Comparison of ENCODE assay signal across 31 cellular contexts in the genomic region with DNA sequence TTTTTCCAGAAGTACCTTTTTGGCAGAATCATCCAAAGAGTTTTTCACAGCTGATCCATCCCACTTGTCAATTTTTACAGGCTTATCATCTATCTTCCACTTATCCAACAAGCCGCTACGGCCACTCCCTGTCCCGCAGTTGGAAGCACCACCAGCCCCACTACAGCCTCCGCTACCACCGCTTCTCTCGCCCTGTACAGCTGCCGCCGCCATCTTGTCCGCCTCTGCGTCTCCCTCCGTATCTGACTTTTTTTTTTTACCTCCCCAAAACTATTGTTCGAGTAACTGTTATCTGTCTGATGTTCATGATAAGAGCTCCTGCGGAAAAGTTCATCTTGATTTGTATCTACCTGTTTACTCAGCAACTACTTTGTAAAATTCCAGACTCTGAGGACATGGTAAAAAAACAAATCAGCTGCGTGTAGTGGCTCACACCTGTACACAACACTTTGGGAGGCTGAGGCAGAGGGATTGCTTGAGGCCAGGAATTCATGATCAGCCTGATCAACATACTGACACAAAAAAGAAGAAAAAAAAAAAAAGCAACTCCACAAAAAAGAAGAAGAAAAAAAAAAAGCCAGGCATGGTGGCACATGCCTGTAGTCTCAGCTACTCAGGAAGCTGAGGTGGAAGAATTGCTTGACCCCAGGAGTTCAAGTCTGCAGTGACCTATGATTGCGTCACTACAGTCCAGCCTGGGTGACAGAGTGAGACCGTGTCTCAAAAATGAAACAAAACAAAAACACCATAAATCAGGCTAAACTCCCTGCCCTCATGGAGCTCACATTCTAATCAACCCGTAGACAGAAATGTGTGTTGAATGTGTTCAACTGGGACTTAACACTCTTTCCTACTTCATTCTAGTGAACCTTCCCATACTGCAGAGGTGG. TPM values are rescaled to one million over a fixed set of nuclear protein-coding genes. Genes with fewer than 3 reads are reported as not detected.
DNase-seq lines count a peak whose midpoint lies in the region; ATAC-seq, FAIRE-seq and TF ChIP-seq lines count a peak whose summit lies in the region.
"Had no signal": no experiment of that assay in that cellular context is flagged by ENCODE, and none has a peak within 500 bp of the region (broad histone marks: within the 10 kb centered on the region; RNA-seq: fewer than 3 reads in every experiment).

No MANE protein-coding gene starts in this region.

- no peaks in the 10 kb centered on the region for H3K27me3 Mint-ChIP-seq in CD14-positive monocyte (ENCODE audit: low read depth in 3 of 3)
- H3K27me3 Mint-ChIP-seq: activated B cell treated with CpG ODN at 0.5 μM for 24 hours; central memory CD8-positive, alpha-beta T cell; memory B cell had no signal

- peak overlapping the region in 6 of 7 donors; percentile 12 to 83 (median 64) for H3K27ac Mint-ChIP-seq in CD14-positive monocyte
- H3K27ac Mint-ChIP-seq: activated B cell treated with CpG ODN at 0.5 μM for 24 hours; activated CD8-positive, alpha-beta T cell treated with anti-CD3 and anti-CD28 coated beads for 36 hours; immature natural killer cell; memory B cell; progenitor cell of endocrine pancreas had no signal

- DNase-seq in AML-193 (lab: John Stamatoyannopoulos, UW) (peak; percentile 29 to 39), CD14-positive monocyte (ENCODE audit: low spot score) (no peak), M059J (ENCODE audit: low read depth) (peak; percentile 40), colonic mucosa (peak; percentile 4), GM23248 (no peak), D721Med (ENCODE audit: insufficient read length, low spot score) (no peak), NCI-H524 (lab: John Stamatoyannopoulos, UW) (no peak)
- DNase-seq: activated B cell treated with CpG ODN at 0.5 μM for 24 hours; activated CD8-positive, alpha-beta T cell treated with anti-CD3 and anti-CD28 coated beads for 36 hours; activated gamma-delta T cell; activated T-cell treated with anti-CD3 and anti-CD28 coated beads for 4 hours; dermis blood vessel endothelial cell; EL; hypothalamus; immature natural killer cell; MM.1S; NCI-H146; NCI-H446 treated with DMSO at 0.1 percent for 48 hours; sigmoid colon; stimulated activated CD4-positive, alpha-beta T cell treated with anti-CD3 and anti-CD28 coated beads, Interleukin-4, amount 100 ng/mL, for 4 hours; stimulated activated naive CD4-positive, alpha-beta T cell; T1000 had no signal

- no peak for TF ChIP-seq CTCF in CD14-positive monocyte (IDR thresholded peaks at IDR 0.05)
- no peak for TF ChIP-seq CTCF in colonic mucosa (IDR thresholded peaks at IDR 0.05)
- no peak for TF ChIP-seq CTCF in D721Med (IDR thresholded peaks at IDR 0.05; ENCODE audit: insufficient read depth, missing control alignments)

- H3K27ac ChIP-seq in colonic mucosa (no peak overlapping the region), GM23248 (no peak overlapping the region)
- H3K27ac ChIP-seq: C4-2B, sigmoid colon, thoracic aorta, vagina had no signal

- peaks cover 16% of the 10 kb centered on the region for H3K4me1 Mint-ChIP-seq in CD14-positive monocyte
- H3K4me1 Mint-ChIP-seq: activated B cell treated with CpG ODN at 0.5 μM for 24 hours; central memory CD8-positive, alpha-beta T cell; immature natural killer cell; memory B cell had no signal

- H3K36me3 Mint-ChIP-seq in CD14-positive monocyte, result peaks cover 0 to 5% of the 10 kb centered on the region in 2 donors
- H3K36me3 Mint-ChIP-seq: immature natural killer cell, memory B cell had no signal

- H3K9me3 Mint-ChIP-seq in CD14-positive monocyte, result peaks cover 0 to 8% (median 3%) of the 10 kb centered on the region in 7 donors
- H3K9me3 Mint-ChIP-seq: activated B cell treated with CpG ODN at 0.5 μM for 24 hours; activated CD8-positive, alpha-beta T cell treated with anti-CD3 and anti-CD28 coated beads for 36 hours; central memory CD8-positive, alpha-beta T cell; immature natural killer cell; memory B cell had no signal

- H3K36me3 ChIP-seq in colonic mucosa (no peaks in the 10 kb centered on the region), GM23248 (ENCODE audit: low read depth) (no peaks in the 10 kb centered on the region)
- H3K36me3 ChIP-seq: sigmoid colon, thoracic aorta, vagina had no signal

- no peaks in the 10 kb centered on the region for H3K4me1 ChIP-seq in colonic mucosa
- H3K4me1 ChIP-seq in GM23248 (ENCODE audit: insufficient read depth), result 0 out of 2 replicates have a peak, but pooled peaks cover 6% of the 10 kb centered on the region
- H3K4me1 ChIP-seq: sigmoid colon, vagina had no signal

- no peaks in the 10 kb centered on the region for H3K9me2 ChIP-seq in GM23248 (ENCODE audit: insufficient read depth)

- H3K4me3 ChIP-seq in colonic mucosa (no peak overlapping the region), GM23248 (no peak overlapping the region)
- H3K4me3 ChIP-seq: sigmoid colon, thoracic aorta, vagina had no signal

- FAIRE-seq in D721Med (lab: Jason Lieb, UNC), result no peak
- FAIRE-seq: endometrium had no signal

- no peak for ATAC-seq in GM19452 (IDR thresholded peaks at IDR 0.05; ENCODE audit: unreplicated experiment)
- ATAC-seq: activated CD8-positive, alpha-beta T cell treated with anti-CD3 and anti-CD28 coated beads for 36 hours; Right ventricle myocardium inferior had no signal

- H3K27me3 ChIP-seq in colonic mucosa (no peaks in the 10 kb centered on the region), GM23248 (replicated peaks; ENCODE audit: insufficient read depth) (no peaks in the 10 kb centered on the region)
- H3K27me3 ChIP-seq: sigmoid colon, vagina had no signal

- no peak overlapping the region for H3K4me3 Mint-ChIP-seq in CD14-positive monocyte
- H3K4me3 Mint-ChIP-seq: activated B cell treated with CpG ODN at 0.5 μM for 24 hours; activated CD8-positive, alpha-beta T cell treated with anti-CD3 and anti-CD28 coated beads for 36 hours; central memory CD8-positive, alpha-beta T cell; immature natural killer cell; memory B cell had no signal

- no peak overlapping the region for H2AFZ ChIP-seq in GM23248

- H3K9ac ChIP-seq in colonic mucosa (ENCODE audit: low read depth in 2 of 2, low read length in 2 of 2) (no peak overlapping the region), GM23248 (no peak overlapping the region)

- H3K4me2 ChIP-seq in GM23248 (ENCODE audit: unreplicated experiment), result no peak overlapping the region

- intact Hi-C loops in CD14-positive monocyte (cut with micrococcal nuclease) (no loop called here), colonic mucosa (cut with DNase I) (no loop called here)

- in situ Hi-C loops in GM23248 (cut with MboI), result loop anchor here (10.0 kb wide), 1 partner anchor 108 kb away; no protein-coding TSS in a partner anchor

- no peaks in the 10 kb centered on the region for H3F3A ChIP-seq in GM23248 (ENCODE audit: insufficient read depth)

- H3K9me3 ChIP-seq in colonic mucosa, result no peaks in the 10 kb centered on the region
- no peaks in the 10 kb centered on the region for H3K9me3 ChIP-seq in GM23248 (ENCODE audit: low read depth)
- H3K9me3 ChIP-seq: sigmoid colon, thoracic aorta, vagina had no signal

- no peaks in the 10 kb centered on the region for H3K79me2 ChIP-seq in GM23248 (ENCODE audit: insufficient read depth)

- 90 to 92% methylated on average over 17 of the region's 17 CpGs for WGBS in GM23248 (ENCODE audit: low coverage in 1 of 2, low lambda C conversion rate in 2 of 2, missing lambda C conversion rate in 2 of 2), 2 experiments

- H4K20me1 ChIP-seq in GM23248 (ENCODE audit: insufficient read depth), result no peaks in the 10 kb centered on the region

RNA-seq across cellular contexts. Expression of gene EYA3, which starts 8.0 kb away (rescaled TPM):
- polyA plus RNA-seq in CD14-positive monocyte (1 to 10 TPM; 3.3 to 3.7 TPM), GM23248 (2016; fragmentation: Nextera tagmentation; extraction: Ambion mirVana) (8.6 and 9.1 TPM in 2 replicates)
- total RNA-seq in M059J (2014; rRNA removed; shearing (Covaris generic)), result 20.0 and 25.4 TPM in 2 replicates
- 10 to 100 TPM; 21.8 to 27.6 TPM for total RNA-seq in colonic mucosa
- total RNA-seq in GM23248 (2014; rRNA removed; shearing (Covaris generic)), result 16.9 and 19.2 TPM in 2 replicates

Comparison
In these comparisons a context has a peak if more than half of its experiments do, and no peak if none do; other contexts are left out.
1. DNase-seq: peak in AML-193 (2 of 2), M059J (single experiment) and colonic mucosa (single experiment); none in CD14-positive monocyte (single experiment), GM23248 (single experiment), D721Med (single experiment) and NCI-H524 (0 of 2).